8 cellular contexts compared by ENCODE assay signal in genomic region chr5:98586581-98586980, GRCh38.
"Had no signal": no experiment of that assay in that cellular context is flagged by ENCODE, and none has a peak within 500 bp of the region (broad histone marks: within the 10 kb centered on the region; RNA-seq: fewer than 3 reads in every experiment).

No MANE protein-coding gene starts in this region.

- DNase-seq: H9, KBM-7 had no signal

- H3K4me3 Mint-ChIP-seq: GM23338, H9, IgD-negative memory B cell had no signal

- H3K9me3 Mint-ChIP-seq: GM23338 had no signal

- ATAC-seq: GM23338 had no signal

- H3K9ac ChIP-seq: KMS-11 had no signal

- H3K36me3 Mint-ChIP-seq: IgD-negative memory B cell had no signal

- H3K4me2 ChIP-seq: GM23338, KMS-11 had no signal

- H3K27ac ChIP-seq: HL-60, KMS-11 had no signal

- H2AFZ ChIP-seq: GM23338 had no signal

- H3K4me1 Mint-ChIP-seq: GM23338, IgD-negative memory B cell had no signal

- FAIRE-seq: H1, H54 had no signal

- H3K27ac Mint-ChIP-seq: GM23338, H9, IgD-negative memory B cell had no signal

- H3K4me3 ChIP-seq: GM23338 had no signal
